1 cellular context compared by ENCODE assay signal in the genomic region with DNA sequence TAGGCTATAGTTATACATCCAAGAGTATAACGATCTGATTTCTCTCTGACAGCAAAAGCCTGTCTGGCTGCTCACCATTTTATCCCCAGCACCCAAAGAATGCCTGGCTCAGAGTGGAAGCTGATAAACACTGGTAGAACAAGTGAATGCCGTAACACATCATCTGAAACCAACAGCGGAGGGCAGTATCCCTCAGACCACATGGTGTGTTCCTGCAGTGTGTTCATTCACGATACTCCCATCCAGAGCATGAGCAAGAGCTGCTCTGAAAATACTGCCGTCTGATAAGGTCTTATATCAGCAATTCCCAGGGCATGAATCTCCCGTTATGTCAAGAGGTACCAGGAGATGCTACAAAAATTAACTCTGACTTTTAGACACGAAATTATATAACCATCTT.
TF ChIP-seq lines count a peak whose summit lies in the region.

No MANE protein-coding gene starts in this region.

TF ChIP-seq in SK-N-SH treated with all-trans-retinoic acid at 6 μM for 48 hours, 23 proteins besides CTCF, POLR2A, EP300 and RAD21 (continued from another document):
- TF ChIP-seq, protein P1, sequence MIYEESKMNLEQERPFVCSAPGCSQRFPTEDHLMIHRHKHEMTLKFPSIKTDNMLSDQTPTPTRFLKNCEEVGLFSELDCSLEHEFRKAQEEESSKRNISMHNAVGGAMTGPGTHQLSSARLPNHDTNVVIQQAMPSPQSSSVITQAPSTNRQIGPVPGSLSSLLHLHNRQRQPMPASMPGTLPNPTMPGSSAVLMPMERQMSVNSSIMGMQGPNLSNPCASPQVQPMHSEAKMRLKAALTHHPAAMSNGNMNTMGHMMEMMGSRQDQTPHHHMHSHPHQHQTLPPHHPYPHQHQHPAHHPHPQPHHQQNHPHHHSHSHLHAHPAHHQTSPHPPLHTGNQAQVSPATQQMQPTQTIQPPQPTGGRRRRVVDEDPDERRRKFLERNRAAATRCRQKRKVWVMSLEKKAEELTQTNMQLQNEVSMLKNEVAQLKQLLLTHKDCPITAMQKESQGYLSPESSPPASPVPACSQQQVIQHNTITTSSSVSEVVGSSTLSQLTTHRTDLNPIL (CRISPR knock-in tag; IDR thresholded peaks at IDR 0.05; ENCODE audit: low read depth) = no peak
